ENCODE assay signal across 25 cellular contexts in the genomic region with DNA sequence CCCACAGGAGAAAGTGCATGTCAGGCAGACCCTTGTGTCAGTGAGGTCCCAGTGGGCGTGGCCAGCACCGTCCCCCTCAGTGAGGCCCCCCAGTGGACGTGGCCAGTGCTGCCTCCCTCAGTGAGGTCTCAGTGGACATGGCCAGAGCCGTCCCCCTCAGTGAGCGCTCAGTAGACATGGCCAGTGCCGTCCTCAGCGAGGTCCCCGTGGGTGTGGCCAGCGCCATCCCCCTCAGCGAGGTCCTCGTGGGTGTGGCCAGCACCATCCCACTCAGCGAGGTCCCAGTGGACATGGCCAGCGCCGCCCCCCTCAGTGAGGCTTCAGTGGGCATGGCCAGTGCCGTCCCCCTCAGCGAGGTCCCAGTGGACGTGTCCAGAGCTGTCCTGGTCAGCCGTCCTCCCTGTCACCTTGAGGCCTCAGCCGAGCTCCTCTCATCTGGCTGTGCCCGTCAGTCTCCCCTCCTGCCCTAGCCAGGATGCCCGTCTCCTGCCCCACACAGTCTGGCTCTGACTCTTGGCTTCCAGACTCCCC. TPM values are rescaled to one million over a fixed set of nuclear protein-coding genes. Genes with fewer than 3 reads are reported as not detected.
DNase-seq lines count a peak whose midpoint lies in the region; ATAC-seq and TF ChIP-seq lines count a peak whose summit lies in the region.
"Had no signal": no experiment of that assay in that cellular context is flagged by ENCODE, and none has a peak within 500 bp of the region (broad histone marks: within the 10 kb centered on the region; RNA-seq: fewer than 3 reads in every experiment).

No MANE protein-coding gene starts in this region.

- H3K36me3 Mint-ChIP-seq in GM23338 (ENCODE audit: low read depth) = peaks cover 20% of the 10 kb centered on the region
- no peaks in the 10 kb centered on the region for H3K36me3 Mint-ChIP-seq in T-helper 17 cell (ENCODE audit: low read depth)
- H3K36me3 Mint-ChIP-seq in activated CD4-positive, alpha-beta memory T cell treated with anti-CD3 and anti-CD28 coated beads, Interleukin-2, amount 10 ng/mL, durations not matched to agents 7 days and 5 days (ENCODE audit: low read depth) = peaks cover 4% of the 10 kb centered on the region

- POLR2A ChIA-PET in activated CD4-positive, alpha-beta memory T cell treated with anti-CD3 and anti-CD28 coated beads, Interleukin-2, amount 10 ng/mL, durations not matched to agents 7 days and 5 days (lab: Charles Lee) = no interaction called here

- H3K9me2 ChIP-seq in GM23338 (ENCODE audit: insufficient read depth) = peaks cover 9% of the 10 kb centered on the region

- H3F3A ChIP-seq in GM23338 (replicated peaks; ENCODE audit: low read depth) = no peaks in the 10 kb centered on the region

- TF ChIP-seq CTCF in GM23338 (conservative IDR thresholded peaks at IDR 0.05; ENCODE audit: low read depth in 2 of 2) (peak; percentile 20 to 54; a peak in 2 of 4 replicates), spleen (IDR thresholded peaks at IDR 0.05 in 8 of 11, conservative IDR thresholded peaks at IDR 0.05 in 3 of 11) (no peak)

- DNase-seq in GM23338 (ENCODE audit: low spot score) (no peak), OCI-M1 (lab: John Stamatoyannopoulos, UW) (peak; percentile 25), iPS-NIHi11 (ENCODE audit: low spot score) (peak; percentile 76), spleen (peak; percentile 59), T-helper 17 cell (no peak), globus pallidus (ENCODE audit: low spot score) (no peak)
- no peak for DNase-seq in activated CD4-positive, alpha-beta memory T cell treated with anti-CD3 and anti-CD28 coated beads, Interleukin-2, amount 10 ng/mL, durations not matched to agents 7 days and 5 days
- DNase-seq: activated CD4-positive, alpha-beta T cell treated with anti-CD3 and anti-CD28 coated beads for 36 hours; activated T-cell treated with anti-CD3 and anti-CD28 coated beads, Interleukin-2, amount 50 U/mL, for 48 hours; EL; head of caudate nucleus; KG1; kidney glomerular epithelial cell; mammary epithelial cell; NCI-H1417; NCI-H2029 treated with DMSO at 0.1 percent for 48 hours; NCI-H345; NCI-H748 treated with DMSO at 0.1 percent for 48 hours; right lobe of liver; stimulated activated naive CD4-positive, alpha-beta T cell treated with Interleukin-2 at 50 U/mL for 16 hours had no signal

- H3K79me2 ChIP-seq in GM23338 (replicated peaks; ENCODE audit: insufficient read depth) = no peaks in the 10 kb centered on the region

- H3K27me3 Mint-ChIP-seq in GM23338 (ENCODE audit: insufficient read depth, low read depth, poor library complexity) = peaks cover 10% of the 10 kb centered on the region
- no peaks in the 10 kb centered on the region for H3K27me3 Mint-ChIP-seq in T-helper 17 cell
- H3K27me3 Mint-ChIP-seq in activated CD4-positive, alpha-beta memory T cell treated with anti-CD3 and anti-CD28 coated beads, Interleukin-2, amount 10 ng/mL, durations not matched to agents 7 days and 5 days = no peaks in the 10 kb centered on the region
- H3K27me3 Mint-ChIP-seq: activated CD4-positive, alpha-beta T cell treated with anti-CD3 and anti-CD28 coated beads for 36 hours; brain had no signal

- H3K27ac Mint-ChIP-seq in GM23338 = no peak overlapping the region
- H3K27ac Mint-ChIP-seq in T-helper 17 cell = no peak overlapping the region
- H3K27ac Mint-ChIP-seq in activated CD4-positive, alpha-beta memory T cell treated with anti-CD3 and anti-CD28 coated beads, Interleukin-2, amount 10 ng/mL, durations not matched to agents 7 days and 5 days = no peak overlapping the region
- H3K27ac Mint-ChIP-seq: activated CD4-positive, alpha-beta T cell treated with anti-CD3 and anti-CD28 coated beads for 36 hours; brain; nephron had no signal

- H3K27ac ChIP-seq in GM23338 (ENCODE audit: low read depth) = no peak overlapping the region
- no peak overlapping the region for H3K27ac ChIP-seq in spleen
- H3K27ac ChIP-seq: right lobe of liver, SJSA1 had no signal

- H3K9me3 Mint-ChIP-seq in GM23338 = no peaks in the 10 kb centered on the region
- no peaks in the 10 kb centered on the region for H3K9me3 Mint-ChIP-seq in activated CD4-positive, alpha-beta memory T cell treated with anti-CD3 and anti-CD28 coated beads, Interleukin-2, amount 10 ng/mL, durations not matched to agents 7 days and 5 days
- H3K9me3 Mint-ChIP-seq: nephron had no signal

- H3K4me3 ChIP-seq in GM23338 (no peak overlapping the region), spleen (no peak overlapping the region)
- H3K4me3 ChIP-seq: right lobe of liver, SJSA1 had no signal

- no peaks in the 10 kb centered on the region for H3K4me1 Mint-ChIP-seq in GM23338
- H3K4me1 Mint-ChIP-seq in T-helper 17 cell = peaks cover 7% of the 10 kb centered on the region
- peaks cover 25% of the 10 kb centered on the region for H3K4me1 Mint-ChIP-seq in activated CD4-positive, alpha-beta memory T cell treated with anti-CD3 and anti-CD28 coated beads, Interleukin-2, amount 10 ng/mL, durations not matched to agents 7 days and 5 days
- H3K4me1 Mint-ChIP-seq: brain, nephron had no signal

- no peaks in the 10 kb centered on the region for H3K4me1 ChIP-seq in GM23338 (ENCODE audit: insufficient read depth)
- peaks cover 0 to 13% (median 12%) of the 10 kb centered on the region in 6 donors for H3K4me1 ChIP-seq in spleen
- H3K4me1 ChIP-seq: right lobe of liver had no signal

- H3K27me3 ChIP-seq in GM23338 (ENCODE audit: insufficient read depth) (no peaks in the 10 kb centered on the region), spleen (replicated peaks in 1 of 7) (peaks cover 0 to 12% (median 0%) of the 10 kb centered on the region in 7 donors)
- H3K27me3 ChIP-seq: right lobe of liver, SJSA1 had no signal

- no peaks in the 10 kb centered on the region for H3K9me3 ChIP-seq in spleen
- H3K9me3 ChIP-seq in T-helper 17 cell (ENCODE audit: control insufficient read depth, low read length, poor library complexity, severe bottlenecking) = no peaks in the 10 kb centered on the region
- H3K9me3 ChIP-seq: right lobe of liver, SJSA1 had no signal

- CTCF ChIA-PET in activated CD4-positive, alpha-beta memory T cell treated with anti-CD3 and anti-CD28 coated beads, Interleukin-2, amount 10 ng/mL, durations not matched to agents 7 days and 5 days (lab: Charles Lee) = no interaction called here

- ATAC-seq in GM23338 = peak; percentile 34; the same call in 1 of the 3 replicates
- no peak for ATAC-seq in T-helper 17 cell
- ATAC-seq in HG03095 (IDR thresholded peaks at IDR 0.05; ENCODE audit: unreplicated experiment) = no peak
- ATAC-seq: activated CD4-positive, alpha-beta T cell treated with anti-CD3 and anti-CD28 coated beads for 36 hours had no signal

- no peak overlapping the region for H2AFZ ChIP-seq in GM23338

- H3K36me3 ChIP-seq in GM23338 (ENCODE audit: insufficient read depth) (0 out of 2 replicates have a peak, but pooled peaks cover 4% of the 10 kb centered on the region), spleen (peaks cover 0 to 39% (median 3%) of the 10 kb centered on the region in 6 donors)
- H3K36me3 ChIP-seq: right lobe of liver, SJSA1 had no signal

- no peaks in the 10 kb centered on the region for H4K20me1 ChIP-seq in GM23338 (replicated peaks; ENCODE audit: insufficient read depth)

- 76 to 93% (median 91%) methylated on average over 5 to 21 of the region's 21 CpGs for WGBS in spleen, 5 donors

- no peak for TF ChIP-seq POLR2A in spleen (IDR thresholded peaks at IDR 0.05)

- H3K4me3 Mint-ChIP-seq in GM23338 (no peak overlapping the region), T-helper 17 cell (no peak overlapping the region)
- no peak overlapping the region for H3K4me3 Mint-ChIP-seq in activated CD4-positive, alpha-beta memory T cell treated with anti-CD3 and anti-CD28 coated beads, Interleukin-2, amount 10 ng/mL, durations not matched to agents 7 days and 5 days
- H3K4me3 Mint-ChIP-seq: activated CD4-positive, alpha-beta T cell treated with anti-CD3 and anti-CD28 coated beads for 36 hours; brain; nephron had no signal

- no peak overlapping the region for H3K4me2 ChIP-seq in GM23338

- intact Hi-C loops in spleen (cut with DNase I; ENCODE audit: low total_unique reads) = no loop called here

TF ChIP-seq in GM23338, 12 proteins besides CTCF, POLR2A, EP300 and RAD21 (continues in another document):
- no peak for TF ChIP-seq EZH2phosphoT487 (IDR thresholded peaks at IDR 0.05; ENCODE audit: unreplicated experiment)
- TF ChIP-seq ZNF331 (CRISPR knock-in tag; IDR thresholded peaks at IDR 0.05; ENCODE audit: low read depth) = no peak
- no peak for TF ChIP-seq POLR2AphosphoS5 (IDR thresholded peaks at IDR 0.05; ENCODE audit: low read depth)

RNA-seq across cellular contexts. Expression of a gene that starts 35.5 kb away (rescaled TPM):
- total RNA-seq in GM23338 (2014; rRNA removed; shearing (Covaris generic)) = 26.5 and 33.3 TPM in 2 replicates
- polyA plus RNA-seq in GM23338 (2016; fragmentation: Nextera tagmentation; extraction: Ambion mirVana) (27.2 and 31.1 TPM in 2 replicates), spleen (10 to 100 TPM in 2 of 3 donors, 1 to 10 TPM in 1; 7.9 to 33.5 (median 18.2) TPM)
- total RNA-seq in spleen (10 to 100 TPM; 15.1 to 45.5 (median 24.9) TPM), T-helper 17 cell (1 to 10 TPM; 4.9 to 6.6 TPM)
- total RNA-seq in activated CD4-positive, alpha-beta memory T cell treated with anti-CD3 and anti-CD28 coated beads, Interleukin-2, amount 10 ng/mL, durations not matched to agents 7 days and 5 days = 10 to 100 TPM; 13.9 to 14.3 TPM
- total RNA-seq: RPMI7951 had no signal

Comparison
In these comparisons a context has a peak if more than half of its experiments do, and no peak if none do; other contexts are left out.
1. DNase-seq: peak in OCI-M1 (single experiment), iPS-NIHi11 (single experiment) and spleen (single experiment); none in GM23338 (single experiment), T-helper 17 cell (0 of 3), activated CD4-positive, alpha-beta memory T cell treated with anti-CD3 and anti-CD28 coated beads, Interleukin-2, amount 10 ng/mL, durations not matched to agents 7 days and 5 days (single experiment) and globus pallidus (single experiment).
2. CTCF ChIP-seq: peak in GM23338 (2 of 2); none in spleen (0 of 11).